Comparison of ENCODE assay signal across 9 cellular contexts in the genomic region with DNA sequence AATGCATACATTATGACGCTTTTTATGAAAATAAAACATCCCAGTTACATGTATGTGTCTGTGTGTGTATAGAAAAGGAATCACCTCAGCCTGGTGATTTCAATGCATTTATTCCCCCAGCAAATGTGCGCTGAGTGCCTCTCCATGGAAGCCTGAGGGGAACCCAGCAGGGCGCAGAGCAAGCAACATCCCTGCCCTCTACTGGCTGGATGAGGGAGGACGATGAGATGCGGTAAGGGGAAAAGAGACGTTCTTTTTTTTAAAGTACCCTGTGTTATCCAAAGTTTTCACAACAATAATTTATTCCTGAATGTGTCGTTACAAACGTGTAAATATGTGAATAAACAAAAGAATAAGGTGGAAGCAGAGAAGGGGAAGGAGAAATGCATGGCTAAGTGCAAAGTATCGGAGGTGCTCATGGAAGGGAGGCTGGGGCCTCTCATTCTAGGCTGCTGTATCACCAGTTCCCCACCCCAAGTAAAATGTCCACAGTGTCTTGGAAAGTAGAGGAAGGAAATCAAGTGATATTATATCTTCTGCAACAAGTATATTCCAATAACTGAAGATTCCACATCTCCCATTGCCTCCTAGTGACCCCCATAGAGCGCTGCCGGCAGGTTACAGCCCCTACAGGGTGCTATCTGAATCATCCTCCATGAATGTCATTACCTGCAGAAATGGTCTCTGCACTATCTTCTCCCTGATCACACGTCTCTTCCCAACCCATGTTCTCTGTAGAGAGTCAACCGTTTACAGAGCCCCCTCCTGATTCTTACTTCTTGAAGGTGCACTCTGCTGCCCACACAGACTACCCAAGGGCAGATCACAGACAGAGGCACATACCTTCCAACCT.
A peak's percentile ranks its signal among the peaks of the same experiment; 100 is the strongest.
DNase-seq lines count a peak whose midpoint lies in the region; ATAC-seq and TF ChIP-seq lines count a peak whose summit lies in the region.
"Had no signal": no experiment of that assay in that cellular context is flagged by ENCODE, and none has a peak within 500 bp of the region (broad histone marks: within the 10 kb centered on the region; RNA-seq: fewer than 3 reads in every experiment).

No MANE protein-coding gene starts in this region.

- no peak overlapping the region for H3K27ac ChIP-seq in DOHH2 (ENCODE audit: low read depth, low read length)

- no peaks in the 10 kb centered on the region for H3K79me2 ChIP-seq in DOHH2 (ENCODE audit: control insufficient read depth, low read length)

- no peaks in the 10 kb centered on the region for H3K9me3 ChIP-seq in DOHH2 (ENCODE audit: control insufficient read depth, insufficient read depth, low read length)

- H3K27me3 ChIP-seq in DOHH2 (ENCODE audit: control insufficient read depth, low read length): peaks cover 8% of the 10 kb centered on the region; the same call in 1 of the 2 replicates

- H4K20me1 ChIP-seq in DOHH2 (ENCODE audit: control insufficient read depth, insufficient read depth, low read depth, low read length): no peaks in the 10 kb centered on the region

- no peaks in the 10 kb centered on the region for H3K4me1 ChIP-seq in DOHH2 (ENCODE audit: control insufficient read depth, low read length)

- H3K4me3 ChIP-seq in DOHH2 (ENCODE audit: low read length) (no peak overlapping the region), astrocyte of the spinal cord (ENCODE audit: low read depth, low read length) (no peak overlapping the region)

- in situ Hi-C loops in astrocyte of the spinal cord (cut with HindIII; ENCODE audit: low sequenced_read_pairs): no loop called here

- H3K9me2 ChIP-seq in DOHH2 (replicated peaks; ENCODE audit: control insufficient read depth, low read length): no peaks in the 10 kb centered on the region

- peak; percentile 83 for TF ChIP-seq CTCF in DOHH2 (IDR thresholded peaks at IDR 0.05; ENCODE audit: low read depth, low read length, poor library complexity, severe bottlenecking)
- TF ChIP-seq CTCF in astrocyte of the spinal cord (IDR thresholded peaks at IDR 0.05; ENCODE audit: low read depth, low read length): peak; percentile 91

- no peaks in the 10 kb centered on the region for H3F3A ChIP-seq in DOHH2 (ENCODE audit: control insufficient read depth, insufficient read depth)

- ATAC-seq in GM19468 (IDR thresholded peaks at IDR 0.05; ENCODE audit: extremely low read depth, unreplicated experiment) (peak; percentile 68), HG03460 (IDR thresholded peaks at IDR 0.05; ENCODE audit: unreplicated experiment) (no peak), HG02852 (IDR thresholded peaks at IDR 0.05; ENCODE audit: unreplicated experiment) (no peak)

- H3K36me3 ChIP-seq in DOHH2 (ENCODE audit: control insufficient read depth, low read length): no peaks in the 10 kb centered on the region

- no peak overlapping the region for H3K4me2 ChIP-seq in DOHH2 (ENCODE audit: low read length)

- DNase-seq in LoVo (ENCODE audit: low spot score) (peak; percentile 44), astrocyte of the spinal cord (ENCODE audit: low read depth, low spot score) (no peak), kidney glomerular epithelial cell (lab: John Stamatoyannopoulos, UW) (peak; percentile 37), NCI-H2171 treated with DMSO at 0.1 percent for 48 hours (lab: John Stamatoyannopoulos, UW) (no peak)
- DNase-seq: natural killer cell had no signal

Comparison
In these comparisons a context has a peak if more than half of its experiments do, and no peak if none do; other contexts are left out.
1. DNase-seq: peak in LoVo (single experiment) and kidney glomerular epithelial cell (single experiment); none in astrocyte of the spinal cord (single experiment) and NCI-H2171 treated with DMSO at 0.1 percent for 48 hours (single experiment).